8 cellular contexts compared by ENCODE assay signal in genomic region chrX:24055043-24055356, GRCh38. TPM values are rescaled to one million over a fixed set of nuclear protein-coding genes. Genes with fewer than 3 reads are reported as not detected.
DNase-seq lines count a peak whose midpoint lies in the region; ATAC-seq and TF ChIP-seq lines count a peak whose summit lies in the region.

No MANE protein-coding gene starts in this region.

- BruUV-seq in PC-3 (replicated peaks; lab: Mats Ljungman, UMichigan) = TSS peak; percentile 77

- H3K4me1 ChIP-seq in PC-3 (ENCODE audit: insufficient read depth, low read length) = peaks cover 14% of the 10 kb centered on the region

- H3K27ac Mint-ChIP-seq in activated naive CD8-positive, alpha-beta T cell treated with anti-CD3 and anti-CD28 coated beads, Interleukin-2, amount 10 ng/mL, durations not matched to agents 7 days and 5 days = peak overlapping the region; percentile 100
- no peak overlapping the region for H3K27ac Mint-ChIP-seq in activated naive CD8-positive, alpha-beta T cell treated with anti-CD3 and anti-CD28 coated beads for 36 hours

- no peak overlapping the region for H3K9ac ChIP-seq in PC-3 (ENCODE audit: low read length)

- H3K79me2 ChIP-seq in PC-3 (ENCODE audit: low read length) = peaks cover 14% of the 10 kb centered on the region

- no peak for DNase-seq in activated naive CD8-positive, alpha-beta T cell treated with anti-CD3 and anti-CD28 coated beads, Interleukin-2, amount 10 ng/mL, durations not matched to agents 7 days and 5 days
- no peak for DNase-seq in activated naive CD8-positive, alpha-beta T cell treated with anti-CD3 and anti-CD28 coated beads for 36 hours
- DNase-seq in PC-3 (no peak), left cardiac atrium (no peak), DMS 273 treated with DMSO at 0.1 percent for 48 hours (lab: John Stamatoyannopoulos, UW) (no peak), epidermal melanocyte (ENCODE audit: insufficient read length, low spot score) (no peak)
- DNase-seq in stimulated activated naive CD8-positive, alpha-beta T cell treated with anti-CD3 and anti-CD28 coated beads, Interleukin-15, Interleukin-2, amounts not matched to agents 100 U/mL and 50 U/mL, for 24 hours = no peak
- no peak for DNase-seq in stimulated activated naive CD4-positive, alpha-beta T cell (lab: John Stamatoyannopoulos, UW)

- H3K9me2 ChIP-seq in PC-3 (replicated peaks; ENCODE audit: low read length) = no peaks in the 10 kb centered on the region

- H3K27me3 Mint-ChIP-seq in activated naive CD8-positive, alpha-beta T cell treated with anti-CD3 and anti-CD28 coated beads, Interleukin-2, amount 10 ng/mL, durations not matched to agents 7 days and 5 days = no peaks in the 10 kb centered on the region
- H3K27me3 Mint-ChIP-seq in activated naive CD8-positive, alpha-beta T cell treated with anti-CD3 and anti-CD28 coated beads for 36 hours = no peaks in the 10 kb centered on the region

- intact Hi-C loops in PC-3 (cut with micrococcal nuclease) = loop anchor here (10.0 kb wide), 1 partner anchor 360 kb away; no protein-coding TSS in a partner anchor
- intact Hi-C loops in left cardiac atrium (cut with DNase I) = loop anchor here in 1 of 2 donors (10.0 kb wide), 2 partner anchors 100 to 150 kb away; partner anchors contain the start of genes APOO and CXorf58

- H3K36me3 ChIP-seq in PC-3 (ENCODE audit: low read depth, low read length) = peaks cover 22% of the 10 kb centered on the region

- H3K9me3 Mint-ChIP-seq in activated naive CD8-positive, alpha-beta T cell treated with anti-CD3 and anti-CD28 coated beads, Interleukin-2, amount 10 ng/mL, durations not matched to agents 7 days and 5 days = no peaks in the 10 kb centered on the region
- H3K9me3 Mint-ChIP-seq in activated naive CD8-positive, alpha-beta T cell treated with anti-CD3 and anti-CD28 coated beads for 36 hours = no peaks in the 10 kb centered on the region

- peak overlapping the region; percentile 94 for H3K27ac ChIP-seq in PC-3 (ENCODE audit: low read length)

- H4K20me1 ChIP-seq in PC-3 (ENCODE audit: low read length) = peaks cover 17% of the 10 kb centered on the region; the same call in 1 of the 2 replicates

- H3K4me2 ChIP-seq in PC-3 (ENCODE audit: low read length) = no peak overlapping the region

- TF ChIP-seq CTCF in PC-3 (conservative IDR thresholded peaks at IDR 0.05; ENCODE audit: low read depth, low read length) = no peak

- peak overlapping the region; percentile 74 for H2AFZ ChIP-seq in PC-3 (ENCODE audit: low read length)

- H3K4me3 Mint-ChIP-seq in activated naive CD8-positive, alpha-beta T cell treated with anti-CD3 and anti-CD28 coated beads, Interleukin-2, amount 10 ng/mL, durations not matched to agents 7 days and 5 days = no peak overlapping the region
- H3K4me3 Mint-ChIP-seq in activated naive CD8-positive, alpha-beta T cell treated with anti-CD3 and anti-CD28 coated beads for 36 hours = no peak overlapping the region

- peaks cover 7% of the 10 kb centered on the region for H3K4me1 Mint-ChIP-seq in activated naive CD8-positive, alpha-beta T cell treated with anti-CD3 and anti-CD28 coated beads, Interleukin-2, amount 10 ng/mL, durations not matched to agents 7 days and 5 days
- peaks cover 5% of the 10 kb centered on the region for H3K4me1 Mint-ChIP-seq in activated naive CD8-positive, alpha-beta T cell treated with anti-CD3 and anti-CD28 coated beads for 36 hours

- CTCF ChIA-PET in PC-3 (lab: Charles Lee) = interaction anchor here (0.6 to 2.0 kb wide), 3 partner anchors 29 to 165 kb away, joined by 3 to 18 read pairs (median 3); no protein-coding TSS in a partner anchor

- POLR2A ChIA-PET in activated naive CD8-positive, alpha-beta T cell treated with anti-CD3 and anti-CD28 coated beads, Interleukin-2, amount 10 ng/mL, durations not matched to agents 7 days and 5 days (lab: Charles Lee) = interaction anchor here (0.8 to 3.2 kb wide), 5 partner anchors 30 to 312 kb away, joined by 5 to 45 read pairs (median 9); partner anchors contain the start of genes ACOT9, APOO and CXorf58
- POLR2A ChIA-PET in PC-3 (lab: Charles Lee; ENCODE audit: unreplicated experiment) = interaction anchor here (0.6 to 1.2 kb wide), 3 partner anchors 30 to 248 kb away, joined by 5 to 11 read pairs (median 7); no protein-coding TSS in a partner anchor

- peaks cover 9% of the 10 kb centered on the region for H3K36me3 Mint-ChIP-seq in activated naive CD8-positive, alpha-beta T cell treated with anti-CD3 and anti-CD28 coated beads, Interleukin-2, amount 10 ng/mL, durations not matched to agents 7 days and 5 days
- peaks cover 5% of the 10 kb centered on the region for H3K36me3 Mint-ChIP-seq in activated naive CD8-positive, alpha-beta T cell treated with anti-CD3 and anti-CD28 coated beads for 36 hours

- peaks cover 7% of the 10 kb centered on the region for H3F3A ChIP-seq in PC-3 (ENCODE audit: low read length, unreplicated experiment)

- peak; percentile 8 for ATAC-seq in activated naive CD8-positive, alpha-beta T cell treated with anti-CD3 and anti-CD28 coated beads, Interleukin-2, amount 10 ng/mL, durations not matched to agents 7 days and 5 days (ENCODE audit: low read depth)
- ATAC-seq in PC-3 (no peak; the same call in 1 of the 2 replicates), left cardiac atrium (peak; percentile 24 to 40)
- peak; percentile 7 for ATAC-seq in stimulated activated naive CD8-positive, alpha-beta T cell treated with anti-CD3 and anti-CD28 coated beads, Interleukin-15, Interleukin-2, amounts not matched to agents 100 U/mL and 50 U/mL, for 24 hours

- H3K27me3 ChIP-seq in PC-3 (ENCODE audit: low read length) = no peaks in the 10 kb centered on the region

- H3K4me3 ChIP-seq in PC-3 (ENCODE audit: low read length) = no peak overlapping the region

- no peaks in the 10 kb centered on the region for H3K9me3 ChIP-seq in PC-3 (ENCODE audit: low read length)

RNA-seq across cellular contexts. Expression of gene EIF2S3, which starts 0.2 kb away (rescaled TPM):
- 100 to 1,000 TPM; 194 to 199 TPM for total RNA-seq in activated naive CD8-positive, alpha-beta T cell treated with anti-CD3 and anti-CD28 coated beads, Interleukin-2, amount 10 ng/mL, durations not matched to agents 7 days and 5 days
- total RNA-seq in activated naive CD8-positive, alpha-beta T cell treated with anti-CD3 and anti-CD28 coated beads for 36 hours = 100 to 1,000 TPM; 379 to 386 TPM
- total RNA-seq in PC-3 (2014; rRNA removed) = 178 and 201 TPM in 2 replicates
- 10 to 100 TPM; 69.7 to 98.0 TPM for total RNA-seq in left cardiac atrium

RNA-seq across cellular contexts. Expression of gene KLHL15, which starts 28.0 kb away (rescaled TPM):
- 10 to 100 TPM; 12.2 to 14.3 TPM for total RNA-seq in activated naive CD8-positive, alpha-beta T cell treated with anti-CD3 and anti-CD28 coated beads, Interleukin-2, amount 10 ng/mL, durations not matched to agents 7 days and 5 days
- total RNA-seq in activated naive CD8-positive, alpha-beta T cell treated with anti-CD3 and anti-CD28 coated beads for 36 hours = 10 to 100 TPM; 13.5 to 14.2 TPM
- 7.3 and 8.5 TPM in 2 replicates for total RNA-seq in PC-3 (2014; rRNA removed)
- total RNA-seq in left cardiac atrium = 1 to 10 TPM; 4.8 to 6.0 TPM
